ENCODE assay signal across 8 cellular contexts in genomic region chr12:16939871-16940306, GRCh38.
DNase-seq lines count a peak whose midpoint lies in the region; ATAC-seq, FAIRE-seq and TF ChIP-seq lines count a peak whose summit lies in the region.

No MANE protein-coding gene starts in this region.

- no peaks in the 10 kb centered on the region for H3K36me3 Mint-ChIP-seq in CD8-positive, alpha-beta T cell

- peaks cover 4% of the 10 kb centered on the region for H3K9me3 ChIP-seq in CD8-positive, alpha-beta T cell (ENCODE audit: low read length)

- no peaks in the 10 kb centered on the region for H3K27me3 ChIP-seq in CD8-positive, alpha-beta T cell (ENCODE audit: insufficient read depth, low read length)

- TF ChIP-seq CTCF in D721Med (IDR thresholded peaks at IDR 0.05; ENCODE audit: insufficient read depth, missing control alignments), result peak; percentile 62
- no peak for TF ChIP-seq CTCF in CD8-positive, alpha-beta T cell (IDR thresholded peaks at IDR 0.05)

- no peak overlapping the region for H3K4me3 Mint-ChIP-seq in CD8-positive, alpha-beta T cell

- no peaks in the 10 kb centered on the region for H3K4me1 Mint-ChIP-seq in CD8-positive, alpha-beta T cell (ENCODE audit: low read depth)

- CTCF ChIA-PET in CD8-positive, alpha-beta T cell (lab: Charles Lee), result no interaction called here

- H3K36me3 ChIP-seq in CD8-positive, alpha-beta T cell (ENCODE audit: insufficient read depth, low read length), result no peaks in the 10 kb centered on the region

- H3K27ac ChIP-seq in CD8-positive, alpha-beta T cell (ENCODE audit: low read depth, low read length), result no peak overlapping the region

- peaks cover 30% of the 10 kb centered on the region for H3K9me3 Mint-ChIP-seq in CD8-positive, alpha-beta T cell

- intact Hi-C loops in CD8-positive, alpha-beta T cell (cut with DNase I, micrococcal nuclease), result loop anchor here in 1 of 2 experiments (10.0 kb wide), 1 partner anchor 125 kb away; no protein-coding TSS in a partner anchor

- no peaks in the 10 kb centered on the region for H3K27me3 Mint-ChIP-seq in CD8-positive, alpha-beta T cell (ENCODE audit: low read depth)

- no peaks in the 10 kb centered on the region for H3K4me1 ChIP-seq in CD8-positive, alpha-beta T cell (ENCODE audit: insufficient read depth, low read length)

- POLR2A ChIA-PET in CD8-positive, alpha-beta T cell (lab: Charles Lee), result no interaction called here

- no peak overlapping the region for H3K27ac Mint-ChIP-seq in CD8-positive, alpha-beta T cell

- peak; percentile 41 for FAIRE-seq in D721Med (lab: Jason Lieb, UNC)

- ATAC-seq in GM19025 (IDR thresholded peaks at IDR 0.05; ENCODE audit: low read depth, unreplicated experiment), result peak; percentile 84
- peak; percentile 99 for ATAC-seq in HG03045 (IDR thresholded peaks at IDR 0.05; ENCODE audit: unreplicated experiment)
- no peak for ATAC-seq in CD8-positive, alpha-beta T cell

- DNase-seq in D721Med (ENCODE audit: insufficient read length, low spot score) (no peak), NCI-H146 treated with DMSO at 0.1 percent for 48 hours (lab: John Stamatoyannopoulos, UW; ENCODE audit: unreplicated experiment) (peak; percentile 86), UCSD-AML1 (lab: John Stamatoyannopoulos, UW; ENCODE audit: unreplicated experiment) (peak; percentile 24), iPS-NIHi7 (ENCODE audit: extremely low spot score) (peak; percentile 85), dedifferentiated amniotic fluid mesenchymal stem cell (ENCODE audit: extremely low spot score) (no peak)
- no peak for DNase-seq in CD8-positive, alpha-beta T cell

- no peak overlapping the region for H3K4me3 ChIP-seq in CD8-positive, alpha-beta T cell (ENCODE audit: low read depth, low read length)

Comparison
In these comparisons a context has a peak if more than half of its experiments do, and no peak if none do; other contexts are left out.
1. DNase-seq: peak in NCI-H146 treated with DMSO at 0.1 percent for 48 hours (single experiment), UCSD-AML1 (single experiment) and iPS-NIHi7 (single experiment); none in D721Med (single experiment), CD8-positive, alpha-beta T cell (0 of 7) and dedifferentiated amniotic fluid mesenchymal stem cell (single experiment).